1 cellular context compared by ENCODE assay signal in the genomic region with DNA sequence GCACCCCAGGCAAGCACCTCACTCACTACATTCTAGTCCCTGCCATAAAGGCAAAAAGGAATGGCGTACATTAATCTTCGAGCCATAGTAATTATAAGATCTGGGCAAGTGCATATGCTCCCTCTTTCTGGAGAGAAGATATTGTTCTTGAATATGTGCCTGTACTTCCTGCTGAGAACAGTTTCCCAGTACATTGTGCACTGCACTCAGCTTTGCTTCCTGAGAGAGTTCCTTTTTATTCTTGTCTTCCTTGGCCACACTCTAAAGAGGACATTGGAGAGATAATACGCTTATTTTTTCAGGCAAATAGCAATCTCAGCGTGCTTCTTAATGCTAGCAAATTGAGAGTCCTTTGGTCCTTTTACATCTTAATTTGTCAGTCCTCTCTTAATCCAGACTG.
TF ChIP-seq lines count a peak whose summit lies in the region.

No MANE protein-coding gene starts in this region.

TF ChIP-seq in GM23338, 12 proteins besides CTCF, POLR2A, EP300 and RAD21 (continued from another document):
- TF ChIP-seq, protein P1, sequence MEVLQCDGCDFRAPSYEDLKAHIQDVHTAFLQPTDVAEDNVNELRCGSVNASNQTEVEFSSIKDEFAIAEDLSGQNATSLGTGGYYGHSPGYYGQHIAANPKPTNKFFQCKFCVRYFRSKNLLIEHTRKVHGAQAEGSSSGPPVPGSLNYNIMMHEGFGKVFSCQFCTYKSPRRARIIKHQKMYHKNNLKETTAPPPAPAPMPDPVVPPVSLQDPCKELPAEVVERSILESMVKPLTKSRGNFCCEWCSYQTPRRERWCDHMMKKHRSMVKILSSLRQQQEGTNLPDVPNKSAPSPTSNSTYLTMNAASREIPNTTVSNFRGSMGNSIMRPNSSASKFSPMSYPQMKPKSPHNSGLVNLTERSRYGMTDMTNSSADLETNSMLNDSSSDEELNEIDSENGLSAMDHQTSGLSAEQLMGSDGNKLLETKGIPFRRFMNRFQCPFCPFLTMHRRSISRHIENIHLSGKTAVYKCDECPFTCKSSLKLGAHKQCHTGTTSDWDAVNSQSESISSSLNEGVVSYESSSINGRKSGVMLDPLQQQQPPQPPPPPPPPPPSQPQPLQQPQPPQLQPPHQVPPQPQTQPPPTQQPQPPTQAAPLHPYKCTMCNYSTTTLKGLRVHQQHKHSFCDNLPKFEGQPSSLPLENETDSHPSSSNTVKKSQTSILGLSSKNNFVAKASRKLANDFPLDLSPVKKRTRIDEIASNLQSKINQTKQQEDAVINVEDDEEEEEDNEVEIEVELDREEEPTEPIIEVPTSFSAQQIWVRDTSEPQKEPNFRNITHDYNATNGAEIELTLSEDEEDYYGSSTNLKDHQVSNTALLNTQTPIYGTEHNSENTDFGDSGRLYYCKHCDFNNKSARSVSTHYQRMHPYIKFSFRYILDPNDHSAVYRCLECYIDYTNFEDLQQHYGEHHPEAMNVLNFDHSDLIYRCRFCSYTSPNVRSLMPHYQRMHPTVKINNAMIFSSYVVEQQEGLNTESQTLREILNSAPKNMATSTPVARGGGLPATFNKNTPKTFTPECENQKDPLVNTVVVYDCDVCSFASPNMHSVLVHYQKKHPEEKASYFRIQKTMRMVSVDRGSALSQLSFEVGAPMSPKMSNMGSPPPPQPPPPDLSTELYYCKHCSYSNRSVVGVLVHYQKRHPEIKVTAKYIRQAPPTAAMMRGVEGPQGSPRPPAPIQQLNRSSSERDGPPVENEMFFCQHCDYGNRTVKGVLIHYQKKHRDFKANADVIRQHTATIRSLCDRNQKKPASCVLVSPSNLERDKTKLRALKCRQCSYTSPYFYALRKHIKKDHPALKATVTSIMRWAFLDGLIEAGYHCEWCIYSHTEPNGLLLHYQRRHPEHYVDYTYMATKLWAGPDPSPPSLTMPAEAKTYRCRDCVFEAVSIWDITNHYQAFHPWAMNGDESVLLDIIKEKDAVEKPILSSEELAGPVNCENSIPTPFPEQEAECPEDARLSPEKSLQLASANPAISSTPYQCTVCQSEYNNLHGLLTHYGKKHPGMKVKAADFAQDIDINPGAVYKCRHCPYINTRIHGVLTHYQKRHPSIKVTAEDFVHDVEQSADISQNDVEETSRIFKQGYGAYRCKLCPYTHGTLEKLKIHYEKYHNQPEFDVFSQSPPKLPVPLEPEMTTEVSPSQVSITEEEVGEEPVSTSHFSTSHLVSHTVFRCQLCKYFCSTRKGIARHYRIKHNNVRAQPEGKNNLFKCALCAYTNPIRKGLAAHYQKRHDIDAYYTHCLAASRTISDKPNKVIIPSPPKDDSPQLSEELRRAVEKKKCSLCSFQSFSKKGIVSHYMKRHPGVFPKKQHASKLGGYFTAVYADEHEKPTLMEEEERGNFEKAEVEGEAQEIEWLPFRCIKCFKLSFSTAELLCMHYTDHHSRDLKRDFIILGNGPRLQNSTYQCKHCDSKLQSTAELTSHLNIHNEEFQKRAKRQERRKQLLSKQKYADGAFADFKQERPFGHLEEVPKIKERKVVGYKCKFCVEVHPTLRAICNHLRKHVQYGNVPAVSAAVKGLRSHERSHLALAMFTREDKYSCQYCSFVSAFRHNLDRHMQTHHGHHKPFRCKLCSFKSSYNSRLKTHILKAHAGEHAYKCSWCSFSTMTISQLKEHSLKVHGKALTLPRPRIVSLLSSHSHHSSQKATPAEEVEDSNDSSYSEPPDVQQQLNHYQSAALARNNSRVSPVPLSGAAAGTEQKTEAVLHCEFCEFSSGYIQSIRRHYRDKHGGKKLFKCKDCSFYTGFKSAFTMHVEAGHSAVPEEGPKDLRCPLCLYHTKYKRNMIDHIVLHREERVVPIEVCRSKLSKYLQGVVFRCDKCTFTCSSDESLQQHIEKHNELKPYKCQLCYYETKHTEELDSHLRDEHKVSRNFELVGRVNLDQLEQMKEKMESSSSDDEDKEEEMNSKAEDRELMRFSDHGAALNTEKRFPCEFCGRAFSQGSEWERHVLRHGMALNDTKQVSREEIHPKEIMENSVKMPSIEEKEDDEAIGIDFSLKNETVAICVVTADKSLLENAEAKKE (CRISPR knock-in tag; IDR thresholded peaks at IDR 0.05): no peak
- no peak for TF ChIP-seq POLR2AphosphoS5 (IDR thresholded peaks at IDR 0.05; ENCODE audit: low read depth)
- no peak for TF ChIP-seq STAT1 (IDR thresholded peaks at IDR 0.05; ENCODE audit: unreplicated experiment)
